In genomic region chrX:34332336-34332735, GRCh38 we compare ENCODE assay signal across 12 cellular contexts.
DNase-seq lines count a peak whose midpoint lies in the region; ATAC-seq and TF ChIP-seq lines count a peak whose summit lies in the region.
"Had no signal": no experiment of that assay in that cellular context is flagged by ENCODE, and none has a peak within 500 bp of the region (broad histone marks: within the 10 kb centered on the region; RNA-seq: fewer than 3 reads in every experiment).

No MANE protein-coding gene starts in this region.

- H3K27ac ChIP-seq in GM23248 = no peak overlapping the region

- no peak for TF ChIP-seq POLR2A in GM18505 (IDR thresholded peaks at IDR 0.05; ENCODE audit: borderline replicate concordance, extremely low read depth, insufficient read depth, insufficient read length)

- H3K9ac ChIP-seq in GM23248 = no peak overlapping the region

- WGBS in GM23248 (ENCODE audit: low coverage in 1 of 2, low lambda C conversion rate in 2 of 2, missing lambda C conversion rate in 2 of 2), 2 experiments = 31 to 36% methylated on average over 2 of the region's 2 CpGs

- H3K4me2 ChIP-seq in GM23248 (ENCODE audit: unreplicated experiment) = no peak overlapping the region

- H3K36me3 ChIP-seq in GM23248 (ENCODE audit: low read depth) = no peaks in the 10 kb centered on the region

- no peaks in the 10 kb centered on the region for H3K27me3 ChIP-seq in GM23248 (replicated peaks; ENCODE audit: insufficient read depth)

- H3K4me1 ChIP-seq in GM23248 (ENCODE audit: insufficient read depth) = no peaks in the 10 kb centered on the region

- H4K20me1 ChIP-seq in GM23248 (ENCODE audit: insufficient read depth) = no peaks in the 10 kb centered on the region

- no peaks in the 10 kb centered on the region for H3F3A ChIP-seq in GM23248 (ENCODE audit: insufficient read depth)

- H3K9me3 Mint-ChIP-seq in brain (peaks cover 0 to 4% (median 0%) of the 10 kb centered on the region in 5 experiments), nephron progenitor cell (peaks cover 16% of the 10 kb centered on the region)

- in situ Hi-C loops in GM23248 (cut with MboI) = no loop called here

- DNase-seq in GM23248 (peak; percentile 0), NAMALWA (ENCODE audit: low spot score) (peak; percentile 4), nephron progenitor cell (no peak), kidney glomerular epithelial cell (lab: John Stamatoyannopoulos, UW) (no peak), NCI-H226 (no peak), NCI-H1436 treated with DMSO at 0.1 percent for 48 hours (lab: John Stamatoyannopoulos, UW) (no peak)
- DNase-seq: effector memory CD4-positive, alpha-beta T cell; small intestine; SW 1271 had no signal

- no peak overlapping the region for H2AFZ ChIP-seq in GM23248

- H3K4me3 Mint-ChIP-seq in brain = no peak overlapping the region
- no peak overlapping the region for H3K4me3 Mint-ChIP-seq in nephron progenitor cell
- H3K4me3 Mint-ChIP-seq: activated naive CD8-positive, alpha-beta T cell had no signal

- H3K36me3 Mint-ChIP-seq in brain (no peaks in the 10 kb centered on the region), nephron progenitor cell (ENCODE audit: low read depth) (peaks cover 8% of the 10 kb centered on the region)
- H3K36me3 Mint-ChIP-seq: activated naive CD8-positive, alpha-beta T cell had no signal

- no peak for ATAC-seq in GM18505 (IDR thresholded peaks at IDR 0.05; ENCODE audit: unreplicated experiment)

- H3K27ac Mint-ChIP-seq in brain (no peak overlapping the region), nephron progenitor cell (no peak overlapping the region)
- H3K27ac Mint-ChIP-seq: activated naive CD8-positive, alpha-beta T cell had no signal

- no peaks in the 10 kb centered on the region for H3K9me3 ChIP-seq in GM23248 (ENCODE audit: low read depth)

- H3K27me3 Mint-ChIP-seq in brain (no peaks in the 10 kb centered on the region), nephron progenitor cell (ENCODE audit: low read depth, poor library complexity) (no peaks in the 10 kb centered on the region)
- H3K27me3 Mint-ChIP-seq: activated naive CD8-positive, alpha-beta T cell had no signal

- H3K4me1 Mint-ChIP-seq in brain (peaks cover 10% of the 10 kb centered on the region), nephron progenitor cell (no peaks in the 10 kb centered on the region)

- H3K79me2 ChIP-seq in GM23248 (ENCODE audit: insufficient read depth) = no peaks in the 10 kb centered on the region

- TF ChIP-seq CTCF in brain (conservative IDR thresholded peaks at IDR 0.05) (peak; percentile 34 to 50), nephron progenitor cell (IDR thresholded peaks at IDR 0.05) (peak; percentile 51)

- H3K9me2 ChIP-seq in GM23248 (ENCODE audit: insufficient read depth) = no peaks in the 10 kb centered on the region

- H3K4me3 ChIP-seq in GM23248 = no peak overlapping the region

Comparison
In these comparisons a context has a peak if more than half of its experiments do, and no peak if none do; other contexts are left out.
1. DNase-seq: peak in GM23248 (single experiment) and NAMALWA (single experiment); none in nephron progenitor cell (single experiment), kidney glomerular epithelial cell (single experiment), NCI-H226 (single experiment) and NCI-H1436 treated with DMSO at 0.1 percent for 48 hours (single experiment).